ENCODE assay signal across 8 cellular contexts in the genomic region with DNA sequence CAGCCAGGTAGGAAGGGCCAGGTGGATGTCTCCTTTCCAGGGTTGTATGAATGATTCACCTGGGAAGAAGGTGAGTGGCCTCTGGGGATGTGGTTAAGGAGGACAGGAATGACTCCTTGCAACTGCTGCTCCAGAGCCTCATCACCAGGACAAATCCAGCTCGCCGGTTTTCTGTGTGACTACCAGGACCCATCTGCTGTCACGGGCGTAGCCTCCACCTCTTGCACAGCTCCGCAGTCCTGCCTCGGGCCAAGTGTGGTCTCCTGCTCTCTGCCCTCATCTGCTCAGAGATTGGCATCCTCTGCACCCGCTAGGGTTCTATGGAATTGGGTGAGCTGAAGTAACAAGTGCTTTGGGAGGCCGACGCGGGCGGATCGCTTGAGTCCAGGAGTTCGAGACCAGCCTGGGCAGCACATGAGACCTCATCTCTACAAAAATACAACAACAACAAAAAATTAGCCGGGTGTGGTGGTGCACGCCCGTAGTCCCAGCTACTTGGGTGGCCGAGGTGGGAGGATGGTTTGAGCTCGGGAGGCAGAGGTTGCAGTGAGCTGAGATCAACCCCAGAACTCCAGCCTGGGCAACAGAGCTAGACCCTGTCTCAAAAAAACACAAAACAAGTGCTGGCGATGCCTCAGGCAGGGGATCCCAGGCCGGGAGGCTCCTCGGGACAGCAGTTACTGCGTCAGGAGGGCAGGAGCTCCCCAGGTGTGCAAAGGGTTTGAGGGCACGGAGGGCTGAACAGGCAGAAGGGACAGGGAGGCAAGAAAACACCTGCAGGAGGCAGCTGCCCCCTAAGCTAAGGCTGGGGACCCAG. TPM values are rescaled to one million over a fixed set of nuclear protein-coding genes. Genes with fewer than 3 reads are reported as not detected.
DNase-seq lines count a peak whose midpoint lies in the region; ATAC-seq, FAIRE-seq and TF ChIP-seq lines count a peak whose summit lies in the region.

No MANE protein-coding gene starts in this region.

- CTCF ChIA-PET in H1 (lab: Charles Lee; ENCODE audit: partially characterized antibody) = interaction anchor here (0.8 to 4.0 kb wide), 19 partner anchors 9 to 195 kb away, joined by 3 to 28 read pairs (median 4); partner anchors contain the start of genes DTYMK and ING5

- H2BK5ac ChIP-seq in H1 (ENCODE audit: low read depth, low read length) = no peak overlapping the region

- 84% methylated on average over 22 of the region's 23 CpGs; no CpG with 5 or more reads in 1 of the 2 experiments for WGBS in H1 (ENCODE audit: extremely low coverage in 1 of 2, insufficient coverage in 1 of 2, insufficient read length in 1 of 2, insufficient replicate concordance in 2 of 2, low coverage in 1 of 2, low lambda C conversion rate in 2 of 2, missing lambda C conversion rate in 1 of 2), 2 experiments

- ATAC-seq in GM19035 (IDR thresholded peaks at IDR 0.05; ENCODE audit: unreplicated experiment) (no peak), HG03439 (IDR thresholded peaks at IDR 0.05; ENCODE audit: unreplicated experiment) (no peak)

- no peaks in the 10 kb centered on the region for H3K27me3 ChIP-seq in BLaER1 treated with 17β-estradiol and CSF1 and Interleukin-3, amounts not matched to agents 10 nM and 100 nM
- H3K27me3 ChIP-seq in MG63 (no peaks in the 10 kb centered on the region), H1 (replicated peaks in 1 of 4; ENCODE audit: control insufficient read depth in 3 of 4, extremely low read depth in 1 of 4, insufficient read depth in 3 of 4, low read length in 3 of 4) (peaks cover 0 to 4% (median 3%) of the 10 kb centered on the region in 4 experiments; a peak in 4 of 7 replicates)

- POLR2A ChIA-PET in H1 (lab: Charles Lee; ENCODE audit: partially characterized antibody) = interaction anchor here (0.7 to 10.7 kb wide), 7 partner anchors 8 to 96 kb away, joined by 3 to 64 read pairs (median 3); partner anchors contain the start of genes ATG4B, ING5 and THAP4

- H3K79me1 ChIP-seq in H1 (ENCODE audit: low read depth, low read length) = peaks cover 2% of the 10 kb centered on the region; the same call in 1 of the 2 replicates

- no peak overlapping the region for H2BK12ac ChIP-seq in H1 (ENCODE audit: low read depth, low read length)

- H3K36me3 Mint-ChIP-seq in neural crest cell (ENCODE audit: low read depth) = no peaks in the 10 kb centered on the region

- H2BK20ac ChIP-seq in H1 (ENCODE audit: low read length) = peak overlapping the region; percentile 32; the same call in 1 of the 2 replicates

- H3K27ac ChIP-seq in BLaER1 treated with 17β-estradiol and CSF1 and Interleukin-3, amounts not matched to agents 10 nM and 100 nM = peak overlapping the region; percentile 91 to 98 (median 94)
- H3K27ac ChIP-seq in H1 (ENCODE audit: low read depth, low read length) = no peak overlapping the region

- no peak for TF ChIP-seq POLR2A in H1 (IDR thresholded peaks at IDR 0.05; ENCODE audit: control extremely low read depth in 1 of 2, low read depth in 2 of 2, low read length in 2 of 2)

- H3K4me3 Mint-ChIP-seq in neural crest cell = peak overlapping the region; percentile 62

- H3K4me1 ChIP-seq in BLaER1 treated with 17β-estradiol and CSF1 and Interleukin-3, amounts not matched to agents 10 nM and 100 nM = peaks cover 76 to 87% (median 84%) of the 10 kb centered on the region in 10 experiments
- peaks cover 0 to 6% (median 0%) of the 10 kb centered on the region in 4 experiments; a peak in 2 of 7 replicates for H3K4me1 ChIP-seq in H1 (replicated peaks in 1 of 4; ENCODE audit: control insufficient read depth in 3 of 4, insufficient read depth in 4 of 4, low read length in 3 of 4)

- H3K56ac ChIP-seq in H1 (replicated peaks; ENCODE audit: insufficient read length, low read depth, low read length) = no peak overlapping the region

- peak overlapping the region; percentile 13 for H3K4ac ChIP-seq in H1 (replicated peaks; ENCODE audit: insufficient read length, low read depth, low read length)

- no peak for DNase-seq in MG63
- no peak for DNase-seq in H1 (ENCODE audit: low read depth in 1 of 2, low spot score in 2 of 2)
- DNase-seq in neural crest cell (ENCODE audit: low read depth, low spot score) = no peak
- no peak for DNase-seq in HCEC 1CT
- DNase-seq in UCSD-AML1 (lab: John Stamatoyannopoulos, UW; ENCODE audit: unreplicated experiment) = no peak

- no peak overlapping the region for H3K27ac Mint-ChIP-seq in neural crest cell (ENCODE audit: unreplicated experiment)

- no peak for TF ChIP-seq EP300 in H1 (IDR thresholded peaks at IDR 0.05; ENCODE audit: borderline replicate concordance in 1 of 2, low read depth in 2 of 2, low read length in 2 of 2)

- no peak overlapping the region for H4K91ac ChIP-seq in H1 (replicated peaks; ENCODE audit: insufficient read length, low read length)

- H3K9me3 Mint-ChIP-seq in neural crest cell = no peaks in the 10 kb centered on the region

- 0 out of 2 replicates have a peak overlapping the region, but pooled peaks have one; percentile 62 for H4K8ac ChIP-seq in H1 (ENCODE audit: extremely low read depth, insufficient read depth, low read length)

- no peak overlapping the region for H3K23ac ChIP-seq in H1 (ENCODE audit: insufficient read length)

- no peak for FAIRE-seq in H1 (lab: Jason Lieb, UNC)

- peaks cover 0 to 13% (median 6%) of the 10 kb centered on the region in 11 experiments; a peak in 7 of 22 replicates for H3K36me3 ChIP-seq in BLaER1 treated with 17β-estradiol and CSF1 and Interleukin-3, amounts not matched to agents 10 nM and 100 nM
- H3K36me3 ChIP-seq in MG63 = peaks cover 24% of the 10 kb centered on the region
- no peaks in the 10 kb centered on the region for H3K36me3 ChIP-seq in H1 (ENCODE audit: control insufficient read depth in 2 of 4, insufficient read depth in 4 of 4, low read length in 3 of 4)

- H2BK15ac ChIP-seq in H1 (ENCODE audit: low read length) = no peak overlapping the region

- no peak overlapping the region for H4K5ac ChIP-seq in H1 (ENCODE audit: insufficient read length, low read depth, low read length)

- TF ChIP-seq CTCF in H1 (IDR thresholded peaks at IDR 0.05; ENCODE audit: control extremely low read depth in 1 of 3, insufficient read depth in 1 of 3, low read depth in 1 of 3, low read length in 3 of 3) (no peak), neural crest cell (conservative IDR thresholded peaks at IDR 0.05) (no peak)

- peaks cover 12% of the 10 kb centered on the region; the same call in 1 of the 2 replicates for H3K23me2 ChIP-seq in H1 (ENCODE audit: low read depth, low read length)

- peak overlapping the region; percentile 88 to 96 (median 94) for H3K9ac ChIP-seq in BLaER1 treated with 17β-estradiol and CSF1 and Interleukin-3, amounts not matched to agents 10 nM and 100 nM
- H3K9ac ChIP-seq in H1 (replicated peaks in 1 of 4; ENCODE audit: extremely low read depth in 1 of 4, low read depth in 3 of 4, low read length in 3 of 4) = no peak overlapping the region; a peak in 1 of 7 replicates

- H3K18ac ChIP-seq in H1 (ENCODE audit: extremely low read depth, low read length) = peak overlapping the region; percentile 32; the same call in 1 of the 2 replicates

- peaks cover 0 to 16% (median 5%) of the 10 kb centered on the region in 11 experiments; a peak in 6 of 22 replicates for H4K20me1 ChIP-seq in BLaER1 treated with 17β-estradiol and CSF1 and Interleukin-3, amounts not matched to agents 10 nM and 100 nM
- H4K20me1 ChIP-seq in H1 (replicated peaks in 1 of 2; ENCODE audit: control insufficient read depth in 1 of 2, insufficient read depth in 2 of 2, low read length in 2 of 2) = peaks cover 0 to 5% of the 10 kb centered on the region in 2 experiments

- peak overlapping the region; percentile 77 to 95 (median 80) for H3K4me3 ChIP-seq in BLaER1 treated with 17β-estradiol and CSF1 and Interleukin-3, amounts not matched to agents 10 nM and 100 nM
- peak overlapping the region; percentile 88 for H3K4me3 ChIP-seq in MG63
- peak overlapping the region; percentile 46 to 94 (median 64) for H3K4me3 ChIP-seq in H1 (ENCODE audit: extremely low read depth in 1 of 4, insufficient read depth in 2 of 4, low read depth in 3 of 4, low read length in 4 of 4)

- 0 out of 2 replicates have a peak overlapping the region, but pooled peaks have one; percentile 61 for H2AFZ ChIP-seq in H1 (ENCODE audit: low read length)

- no peaks in the 10 kb centered on the region for H3K27me3 Mint-ChIP-seq in neural crest cell (ENCODE audit: low read depth)

- no peak overlapping the region for H3K14ac ChIP-seq in H1 (ENCODE audit: insufficient read length)

- H2BK120ac ChIP-seq in H1 (replicated peaks; ENCODE audit: low read depth, low read length) = no peak overlapping the region

- peak overlapping the region; percentile 70; the same call in 1 of the 2 replicates for H2AK5ac ChIP-seq in H1 (ENCODE audit: low read depth, low read length)

- H3K4me2 ChIP-seq in BLaER1 treated with 17β-estradiol and CSF1 and Interleukin-3, amounts not matched to agents 10 nM and 100 nM = peak overlapping the region; percentile 78 to 98 (median 92)
- H3K4me2 ChIP-seq in H1 (ENCODE audit: insufficient read depth in 1 of 2, low read depth in 2 of 2, low read length in 2 of 2) = peak overlapping the region; percentile 72 to 73

- TF ChIP-seq RAD21 in H1 (IDR thresholded peaks at IDR 0.05 in 1 of 2, conservative IDR thresholded peaks at IDR 0.05 in 1 of 2; ENCODE audit: low read depth in 2 of 2, low read length in 2 of 2) = no peak

- H3K4me1 Mint-ChIP-seq in neural crest cell = peaks cover 13% of the 10 kb centered on the region

- no peaks in the 10 kb centered on the region for H3K79me2 ChIP-seq in H1 (ENCODE audit: control insufficient read depth in 1 of 2, insufficient read depth in 2 of 2, low read length in 2 of 2)

- H3K9me3 ChIP-seq in BLaER1 treated with 17β-estradiol and CSF1 and Interleukin-3, amounts not matched to agents 10 nM and 100 nM (replicated peaks in 1 of 11) = no peaks in the 10 kb centered on the region
- H3K9me3 ChIP-seq in MG63 (no peaks in the 10 kb centered on the region), H1 (ENCODE audit: insufficient read depth in 2 of 2, low read depth in 1 of 2, low read length in 1 of 2) (no peaks in the 10 kb centered on the region)

RNA-seq across cellular contexts. Expression of gene D2HGDH, which starts 0.8 kb away (rescaled TPM):
- total RNA-seq in MG63 (2014; rRNA removed; shearing (Covaris generic); ENCODE audit: low replicate concordance) = 18.7 and 28.1 TPM in 2 replicates
- 8.1 and 8.3 TPM in 2 replicates for total RNA-seq in H1 (2021; fragmentation: NEBNext Ultra II Directional; extraction: Animal tissue kit (Norgen Biotek cat#: 25700))
- polyA plus RNA-seq in H1 (2011; rRNA removed) = 3.4 and 9.8 TPM in 2 replicates
- 7.6 TPM for polyA plus RNA-seq in H1 (2011; cell fraction: cytosol; rRNA removed)
- 34.5 TPM for polyA plus RNA-seq in H1 (2011; cell fraction: nucleus; rRNA removed)
- polyA plus RNA-seq in H1 (2012, experiment 1 of 2) = 7.6 to 12.7 TPM (median 8.9 TPM) in 4 replicates
- 3.3 TPM for polyA plus RNA-seq in H1 (2012, experiment 2 of 2)
- polyA plus RNA-seq in H1 (2013, experiment 1 of 2) = 4.2 TPM
- polyA plus RNA-seq in H1 (2013, experiment 2 of 2) = 3.3 TPM
- polyA minus RNA-seq in H1 (2011; rRNA and poly(A)+ RNA removed) = 5.0 and 7.3 TPM in 2 replicates
- 10.3 TPM for polyA minus RNA-seq in H1 (2011; cell fraction: cytosol; rRNA and poly(A)+ RNA removed)
- 19.0 TPM for polyA minus RNA-seq in H1 (2011; cell fraction: nucleus; rRNA and poly(A)+ RNA removed)
- total RNA-seq in neural crest cell = 17.7 and 22.2 TPM in 2 replicates

RNA-seq across cellular contexts. Expression of gene ING5, which starts 31.8 kb away (rescaled TPM):
- 10.3 and 45.2 TPM in 2 replicates for total RNA-seq in MG63 (2014; rRNA removed; shearing (Covaris generic); ENCODE audit: low replicate concordance)
- 47.4 and 49.7 TPM in 2 replicates for total RNA-seq in H1 (2021; fragmentation: NEBNext Ultra II Directional; extraction: Animal tissue kit (Norgen Biotek cat#: 25700))
- polyA plus RNA-seq in H1 (2011; rRNA removed) = 41.5 and 42.5 TPM in 2 replicates
- 44.1 TPM for polyA plus RNA-seq in H1 (2011; cell fraction: cytosol; rRNA removed)
- 91.5 TPM for polyA plus RNA-seq in H1 (2011; cell fraction: nucleus; rRNA removed)
- polyA plus RNA-seq in H1 (2012, experiment 1 of 2) = 33.8 to 49.1 TPM (median 39.8 TPM) in 4 replicates
- polyA plus RNA-seq in H1 (2012, experiment 2 of 2) = 14.9 TPM
- 22.2 TPM for polyA plus RNA-seq in H1 (2013, experiment 1 of 2)
- 20.1 TPM for polyA plus RNA-seq in H1 (2013, experiment 2 of 2)
- polyA minus RNA-seq in H1 (2011; rRNA and poly(A)+ RNA removed) = 52.8 and 60.2 TPM in 2 replicates
- 26.1 TPM for polyA minus RNA-seq in H1 (2011; cell fraction: cytosol; rRNA and poly(A)+ RNA removed)
- polyA minus RNA-seq in H1 (2011; cell fraction: nucleus; rRNA and poly(A)+ RNA removed) = 42.9 TPM
- 61.9 and 63.4 TPM in 2 replicates for total RNA-seq in neural crest cell

RNA-seq across cellular contexts. Expression of gene GAL3ST2, which starts 43.0 kb away (rescaled TPM):
- 1.7 TPM in 1 of 2 replicates, not detected in the other for total RNA-seq in MG63 (2014; rRNA removed; shearing (Covaris generic); ENCODE audit: low replicate concordance)
- total RNA-seq in H1 (2021; fragmentation: NEBNext Ultra II Directional; extraction: Animal tissue kit (Norgen Biotek cat#: 25700)) = not detected in 2 replicates
- 0.14 TPM in 1 of 2 replicates, not detected in the other for polyA plus RNA-seq in H1 (2011; rRNA removed)
- 0.06 TPM for polyA plus RNA-seq in H1 (2011; cell fraction: cytosol; rRNA removed)
- polyA plus RNA-seq in H1 (2011; cell fraction: nucleus; rRNA removed) = 0.44 TPM
- 0.15 to 0.21 TPM (median 0.17 TPM) in 3 of 4 replicates, not detected in the other for polyA plus RNA-seq in H1 (2012, experiment 1 of 2)
- not detected for polyA plus RNA-seq in H1 (2012, experiment 2 of 2)
- 0.12 TPM for polyA plus RNA-seq in H1 (2013, experiment 1 of 2)
- 0.09 TPM for polyA plus RNA-seq in H1 (2013, experiment 2 of 2)
- 0.13 TPM in 1 of 2 replicates, not detected in the other for polyA minus RNA-seq in H1 (2011; rRNA and poly(A)+ RNA removed)
- polyA minus RNA-seq in H1 (2011; cell fraction: cytosol; rRNA and poly(A)+ RNA removed) = not detected
- polyA minus RNA-seq in H1 (2011; cell fraction: nucleus; rRNA and poly(A)+ RNA removed) = 0.90 TPM
- 0.28 TPM in 1 of 2 replicates, not detected in the other for total RNA-seq in neural crest cell

RNA-seq across cellular contexts. Expression of gene DTYMK, which starts 47.0 kb away (rescaled TPM):
- 48.4 and 87.7 TPM in 2 replicates for total RNA-seq in MG63 (2014; rRNA removed; shearing (Covaris generic); ENCODE audit: low replicate concordance)
- 69.9 and 70.5 TPM in 2 replicates for total RNA-seq in H1 (2021; fragmentation: NEBNext Ultra II Directional; extraction: Animal tissue kit (Norgen Biotek cat#: 25700))
- 58.3 and 82.3 TPM in 2 replicates for polyA plus RNA-seq in H1 (2011; rRNA removed)
- 74.7 TPM for polyA plus RNA-seq in H1 (2011; cell fraction: cytosol; rRNA removed)
- polyA plus RNA-seq in H1 (2011; cell fraction: nucleus; rRNA removed) = 77.7 TPM
- polyA plus RNA-seq in H1 (2012, experiment 1 of 2) = 60.0 to 66.8 TPM (median 63.3 TPM) in 4 replicates
- polyA plus RNA-seq in H1 (2012, experiment 2 of 2) = 92.7 TPM
- polyA plus RNA-seq in H1 (2013, experiment 1 of 2) = 60.0 TPM
- 59.1 TPM for polyA plus RNA-seq in H1 (2013, experiment 2 of 2)
- 19.6 and 25.7 TPM in 2 replicates for polyA minus RNA-seq in H1 (2011; rRNA and poly(A)+ RNA removed)
- polyA minus RNA-seq in H1 (2011; cell fraction: cytosol; rRNA and poly(A)+ RNA removed) = 31.5 TPM
- 21.3 TPM for polyA minus RNA-seq in H1 (2011; cell fraction: nucleus; rRNA and poly(A)+ RNA removed)
- 98.7 and 108 TPM in 2 replicates for total RNA-seq in neural crest cell

Comparison
In these comparisons a context has a peak if more than half of its experiments do, and no peak if none do; other contexts are left out.
1. H3K9ac ChIP-seq: peak in BLaER1 treated with 17β-estradiol and CSF1 and Interleukin-3, amounts not matched to agents 10 nM and 100 nM (11 of 11); none in H1 (0 of 4).
2. Peak in every context shown above with its lines, with median percentiles within 50 percentile points of each other: H3K4me3 ChIP-seq.